In the genomic region with DNA sequence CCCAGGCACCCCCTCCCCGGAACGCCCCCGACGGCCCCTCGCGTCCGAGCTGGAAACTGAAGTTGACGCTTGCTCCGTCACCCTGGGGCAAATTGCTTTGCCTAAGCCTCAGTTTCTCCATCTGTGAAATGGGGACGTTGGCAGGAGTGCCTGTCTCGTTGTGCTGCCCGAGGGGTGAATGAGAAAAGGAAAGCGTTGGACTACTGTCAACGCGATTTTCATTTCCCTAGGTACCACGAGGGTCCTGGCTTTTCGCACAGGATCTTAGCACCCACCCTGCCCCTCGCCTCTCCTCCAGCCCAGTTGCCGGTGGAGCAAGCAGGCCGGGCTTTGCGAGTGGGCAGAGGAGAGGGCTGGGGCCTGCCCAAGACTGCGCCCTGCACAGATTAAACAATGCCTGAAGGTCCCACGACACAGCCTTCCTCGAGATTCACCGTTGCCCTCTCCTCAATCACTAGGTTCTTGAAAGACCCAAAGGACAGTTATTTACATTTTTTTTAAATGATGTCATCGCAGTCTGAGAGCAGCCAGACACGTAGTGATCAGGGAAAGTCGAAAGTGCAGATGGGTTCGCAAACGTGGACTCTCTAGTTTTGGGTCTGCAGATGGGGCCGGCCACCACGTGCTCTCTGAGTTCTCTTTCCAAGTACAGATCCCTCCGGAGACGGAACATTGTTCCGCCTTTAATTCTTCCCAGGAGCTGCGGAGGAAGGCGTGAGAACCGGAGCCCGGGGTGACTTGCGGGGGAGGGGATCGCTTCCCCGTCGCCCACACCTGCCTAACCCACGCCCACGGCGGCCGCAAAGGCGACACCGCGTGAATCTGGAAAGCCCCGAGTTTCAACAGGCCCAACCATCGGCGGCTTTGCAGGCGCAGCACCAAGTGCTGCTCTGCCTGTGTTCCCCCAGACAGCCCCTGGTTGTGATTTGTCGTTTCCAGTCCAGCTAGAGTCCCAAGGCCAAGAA, we compare ENCODE assay signal across 8 cellular contexts. TPM values are rescaled to one million over a fixed set of nuclear protein-coding genes. Genes with fewer than 3 reads are reported as not detected.
DNase-seq lines count a peak whose midpoint lies in the region; ATAC-seq, FAIRE-seq and TF ChIP-seq lines count a peak whose summit lies in the region.

No MANE protein-coding gene starts in this region.

- dilution Hi-C loops in endothelial cell of umbilical vein (cut with MboI; ENCODE audit: extremely low pct_ligation_motif_present, low sequenced_read_pairs): no loop called here

- peaks cover 21% of the 10 kb centered on the region for H3K36me3 Mint-ChIP-seq in stimulated activated effector memory CD8-positive, alpha-beta T cell treated with anti-CD3 and anti-CD28 coated beads, Interleukin-12 subunit alpha, Interleukin-12 subunit beta, amount 100 ng/mL, for 72 hours

- no peak for FAIRE-seq in endothelial cell of umbilical vein (lab: Jason Lieb, UNC)

- H3K36me3 ChIP-seq in endothelial cell of umbilical vein (ENCODE audit: control insufficient read depth in 2 of 2, extremely low read depth in 1 of 2, insufficient read depth in 2 of 2, low read length in 2 of 2): no peaks in the 10 kb centered on the region
- H3K36me3 ChIP-seq in muscle layer of colon (ENCODE audit: insufficient read depth, low read length): no peaks in the 10 kb centered on the region

- H3K4me2 ChIP-seq in endothelial cell of umbilical vein (ENCODE audit: insufficient read depth, low read length): peak overlapping the region; percentile 53

- CTCF ChIA-PET in endothelial cell of umbilical vein (lab: Charles Lee): interaction anchor here (12.9 kb wide), 1 partner anchor 226 kb away, joined by 369 read pairs; no protein-coding TSS in a partner anchor

- DNase-seq in AG20443 (ENCODE audit: low spot score) (peak; percentile 82), endothelial cell of umbilical vein (ENCODE audit: low read depth, low spot score) (peak; percentile 40), NCI-H1105 treated with DMSO at 0.1 percent for 48 hours (lab: John Stamatoyannopoulos, UW) (no peak)
- DNase-seq in activated CD8-positive, alpha-beta memory T cell treated with anti-CD3 and anti-CD28 coated beads for 24 hours: peak; percentile 96
- DNase-seq in stimulated activated effector memory CD8-positive, alpha-beta T cell treated with anti-CD3 and anti-CD28 coated beads, Interleukin-12 subunit alpha, Interleukin-12 subunit beta, amount 100 ng/mL, for 72 hours (ENCODE audit: low spot score in 2 of 2): peak; percentile 73 to 97

- POLR2A ChIA-PET in endothelial cell of umbilical vein (lab: Charles Lee): no interaction called here

- no peaks in the 10 kb centered on the region for H3K9me1 ChIP-seq in endothelial cell of umbilical vein (replicated peaks; ENCODE audit: control insufficient read depth, extremely low read depth, insufficient read depth, low read length)

- ATAC-seq in GM19452 (IDR thresholded peaks at IDR 0.05; ENCODE audit: unreplicated experiment): peak; percentile 60
- ATAC-seq in HG03571 (IDR thresholded peaks at IDR 0.05; ENCODE audit: unreplicated experiment): peak; percentile 49
- peak; percentile 79 for ATAC-seq in stimulated activated effector memory CD8-positive, alpha-beta T cell treated with anti-CD3 and anti-CD28 coated beads, Interleukin-12 subunit alpha, Interleukin-12 subunit beta, amount 100 ng/mL, for 72 hours

- H3K4me3 ChIP-seq in endothelial cell of umbilical vein (replicated peaks in 1 of 3; ENCODE audit: insufficient read depth in 1 of 3, low read depth in 1 of 3, low read length in 3 of 3): peak overlapping the region in 1 of 3 experiments; percentile 35
- H3K4me3 ChIP-seq in muscle layer of colon (ENCODE audit: low read depth in 1 of 2, low read length in 2 of 2): peak overlapping the region; percentile 42 to 52

- peaks cover 7% of the 10 kb centered on the region for H3K9me3 Mint-ChIP-seq in stimulated activated effector memory CD8-positive, alpha-beta T cell treated with anti-CD3 and anti-CD28 coated beads, Interleukin-12 subunit alpha, Interleukin-12 subunit beta, amount 100 ng/mL, for 72 hours

- intact Hi-C loops in endothelial cell of umbilical vein (cut with micrococcal nuclease): loop anchor here (1.0 to 2.0 kb wide), 2 partner anchors 31 to 40 kb away; no protein-coding TSS in a partner anchor

- H3K4me1 Mint-ChIP-seq in stimulated activated effector memory CD8-positive, alpha-beta T cell treated with anti-CD3 and anti-CD28 coated beads, Interleukin-12 subunit alpha, Interleukin-12 subunit beta, amount 100 ng/mL, for 72 hours: peaks cover 63% of the 10 kb centered on the region

- TSS peak; percentile 36 for BruUV-seq in endothelial cell of umbilical vein (replicated peaks; lab: Mats Ljungman, UMichigan)

- H3K79me2 ChIP-seq in endothelial cell of umbilical vein (ENCODE audit: control insufficient read depth, insufficient read depth, low read length): no peaks in the 10 kb centered on the region

- peak overlapping the region; percentile 80 for H3K4me3 Mint-ChIP-seq in stimulated activated effector memory CD8-positive, alpha-beta T cell treated with anti-CD3 and anti-CD28 coated beads, Interleukin-12 subunit alpha, Interleukin-12 subunit beta, amount 100 ng/mL, for 72 hours

- H3K27ac Mint-ChIP-seq in stimulated activated effector memory CD8-positive, alpha-beta T cell treated with anti-CD3 and anti-CD28 coated beads, Interleukin-12 subunit alpha, Interleukin-12 subunit beta, amount 100 ng/mL, for 72 hours: peak overlapping the region; percentile 97

- H3K4me1 ChIP-seq in endothelial cell of umbilical vein (ENCODE audit: control insufficient read depth, extremely low read depth, insufficient read depth, low read length): peaks cover 8% of the 10 kb centered on the region
- H3K4me1 ChIP-seq in muscle layer of colon (ENCODE audit: insufficient read depth, low read length): peaks cover 10% of the 10 kb centered on the region

- no peak for TF ChIP-seq CTCF in endothelial cell of umbilical vein (IDR thresholded peaks at IDR 0.05; ENCODE audit: extremely low read depth in 1 of 2, insufficient read depth in 1 of 2, low read depth in 1 of 2, low read length in 2 of 2)

- TF ChIP-seq POLR2A in endothelial cell of umbilical vein (IDR thresholded peaks at IDR 0.05; ENCODE audit: low read depth, low read length): no peak

- no peaks in the 10 kb centered on the region for H3K9me3 ChIP-seq in endothelial cell of umbilical vein (replicated peaks; ENCODE audit: control insufficient read depth, insufficient read depth, low read length)
- H3K9me3 ChIP-seq in muscle layer of colon (ENCODE audit: low read length): no peaks in the 10 kb centered on the region

- H3K27ac ChIP-seq in endothelial cell of umbilical vein (ENCODE audit: insufficient read depth, low read depth, low read length): no peak overlapping the region
- peak overlapping the region; percentile 77 for H3K27ac ChIP-seq in muscle layer of colon (ENCODE audit: low read depth, low read length)

- no peaks in the 10 kb centered on the region for H4K20me1 ChIP-seq in endothelial cell of umbilical vein (replicated peaks; ENCODE audit: control insufficient read depth, extremely low read depth, insufficient read depth, low read length)

- H2AFZ ChIP-seq in endothelial cell of umbilical vein (ENCODE audit: low read depth, low read length): peak overlapping the region; percentile 66

- H3K9ac ChIP-seq in endothelial cell of umbilical vein (replicated peaks; ENCODE audit: extremely low read depth, insufficient read depth, low read length): peak overlapping the region; percentile 23
- H3K9ac ChIP-seq in muscle layer of colon (ENCODE audit: low read length): peak overlapping the region; percentile 10

- H3K27me3 ChIP-seq in endothelial cell of umbilical vein (ENCODE audit: control insufficient read depth in 2 of 2, insufficient read depth in 2 of 2, low read length in 2 of 2) (peaks cover under 1 to 4% of the 10 kb centered on the region in 2 experiments), muscle layer of colon (ENCODE audit: control insufficient read depth in 1 of 2, insufficient read depth in 2 of 2, low read length in 2 of 2) (no peaks in the 10 kb centered on the region)

TF ChIP-seq in endothelial cell of umbilical vein, 7 proteins besides CTCF, POLR2A, EP300 and RAD21:
- TF ChIP-seq GATA2 (IDR thresholded peaks at IDR 0.05; ENCODE audit: insufficient read depth, insufficient read length, low read depth, low read length): no peak
- peak; percentile 34 for TF ChIP-seq JUN (IDR thresholded peaks at IDR 0.05; ENCODE audit: borderline replicate concordance, insufficient read depth, insufficient read length, low read depth)
- no peak for TF ChIP-seq FOS (IDR thresholded peaks at IDR 0.05; ENCODE audit: borderline replicate concordance, insufficient read depth, low read length)
- TF ChIP-seq MYC (IDR thresholded peaks at IDR 0.05; ENCODE audit: low read depth, low read length): no peak
- TF ChIP-seq EZH2 (IDR thresholded peaks at IDR 0.05; ENCODE audit: borderline replicate concordance, low read depth, low read length, severe bottlenecking): no peak

RNA-seq across cellular contexts. Expression of gene PKDCC, which starts 54.1 kb away (rescaled TPM):
- 5.9 and 6.9 TPM in 2 replicates for total RNA-seq in endothelial cell of umbilical vein
- 3.0 and 4.1 TPM in 2 replicates for polyA plus RNA-seq in endothelial cell of umbilical vein
- 3.6 and 3.9 TPM in 2 replicates for polyA plus RNA-seq in endothelial cell of umbilical vein (2011; cell fraction: cytosol; rRNA removed)
- polyA plus RNA-seq in endothelial cell of umbilical vein (2011; cell fraction: nucleus; rRNA removed): 11.0 and 16.8 TPM in 2 replicates
- polyA plus RNA-seq in endothelial cell of umbilical vein (2012): 2.4 and 4.7 TPM in 2 replicates
- polyA minus RNA-seq in endothelial cell of umbilical vein: 4.5 and 4.8 TPM in 2 replicates
- polyA minus RNA-seq in endothelial cell of umbilical vein (2011; cell fraction: cytosol; rRNA and poly(A)+ RNA removed): 31.0 TPM
- polyA minus RNA-seq in endothelial cell of umbilical vein (2011; cell fraction: nucleus; rRNA and poly(A)+ RNA removed): 2.0 and 3.1 TPM in 2 replicates
